Comparison of ENCODE assay signal across 15 cellular contexts in the genomic region with DNA sequence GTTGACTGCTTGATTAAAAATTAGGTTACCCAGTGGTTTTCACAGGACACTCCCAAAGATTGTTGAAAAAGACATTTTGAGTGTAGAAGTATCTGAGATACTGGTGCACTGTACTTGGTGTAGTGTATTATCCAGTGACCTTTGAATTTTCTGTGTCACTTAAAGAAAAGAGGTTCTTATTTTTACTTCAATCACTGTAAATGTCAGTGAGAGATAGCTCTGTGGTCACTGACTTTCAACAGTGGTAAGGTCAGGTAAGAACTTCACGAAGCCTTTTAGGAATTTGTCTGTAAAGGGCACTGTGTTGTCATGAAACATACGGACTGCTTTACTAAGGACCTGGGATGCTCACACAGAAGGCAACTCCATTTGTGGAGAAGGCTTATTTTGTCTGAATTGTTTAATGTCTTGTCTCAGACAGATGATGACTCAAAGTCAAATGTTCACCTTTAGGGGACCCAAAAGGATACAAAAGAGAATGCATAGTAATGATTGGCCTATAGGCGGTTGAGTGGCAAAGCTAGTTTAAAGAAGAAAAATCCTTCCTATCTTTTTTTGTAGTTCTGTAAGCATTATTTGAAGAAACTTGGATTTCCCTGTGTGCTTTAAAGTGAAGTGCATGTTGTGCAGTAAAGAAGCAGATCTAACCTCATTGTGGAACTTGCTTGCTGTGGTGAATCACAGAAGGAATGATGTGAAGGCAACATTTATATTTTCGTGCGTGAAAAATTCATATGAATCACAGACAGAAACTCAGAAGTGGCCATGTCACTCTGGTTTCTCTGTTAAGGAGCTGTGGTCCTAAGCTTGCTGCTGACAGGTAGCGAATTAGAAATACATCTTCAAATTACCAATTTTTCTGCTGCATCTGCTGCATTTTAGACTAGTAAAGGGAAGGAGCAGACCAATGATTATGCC. TPM values are rescaled to one million over a fixed set of nuclear protein-coding genes. Genes with fewer than 3 reads are reported as not detected.
DNase-seq lines count a peak whose midpoint lies in the region; ATAC-seq and TF ChIP-seq lines count a peak whose summit lies in the region.
"Had no signal": no experiment of that assay in that cellular context is flagged by ENCODE, and none has a peak within 500 bp of the region (broad histone marks: within the 10 kb centered on the region; RNA-seq: fewer than 3 reads in every experiment).

No MANE protein-coding gene starts in this region.

- DNase-seq in activated naive CD4-positive, alpha-beta T cell treated with anti-CD3 and anti-CD28 coated beads for 36 hours = no peak
- DNase-seq in activated naive CD4-positive, alpha-beta T cell treated with anti-CD3 and anti-CD28 coated beads, Interleukin-2, amount 10 ng/mL, durations not matched to agents 7 days and 5 days = no peak
- no peak for DNase-seq in T-cell
- DNase-seq in foreskin melanocyte = peak; percentile 11
- DNase-seq in stimulated activated naive CD8-positive, alpha-beta T cell treated with anti-CD3 and anti-CD28 coated beads, Interleukin-15, amount 100 ng/mL, for 72 hours = no peak
- no peak for DNase-seq in prostate gland (ENCODE audit: low spot score)
- DNase-seq in G401 (ENCODE audit: low spot score) = no peak
- DNase-seq: AML-193; DMS79 treated with DMSO at 0.1 percent for 48 hours; effector CD4-positive, alpha-beta T cell; MM.1S; NCI-H2081 treated with DMSO at 0.1 percent for 48 hours; NCI-H774; Right ventricle myocardium superior had no signal

- no peak overlapping the region for H3K27ac ChIP-seq in prostate gland

- H3K4me1 Mint-ChIP-seq in activated naive CD4-positive, alpha-beta T cell treated with anti-CD3 and anti-CD28 coated beads for 36 hours (ENCODE audit: low read depth) = peaks cover 76% of the 10 kb centered on the region
- H3K4me1 Mint-ChIP-seq in activated naive CD4-positive, alpha-beta T cell treated with anti-CD3 and anti-CD28 coated beads, Interleukin-2, amount 10 ng/mL, durations not matched to agents 7 days and 5 days = peaks cover 17% of the 10 kb centered on the region
- H3K4me1 Mint-ChIP-seq in T-cell = peaks cover 45 to 70% (median 61%) of the 10 kb centered on the region in 3 donors
- H3K4me1 Mint-ChIP-seq in stimulated activated naive CD8-positive, alpha-beta T cell treated with anti-CD3 and anti-CD28 coated beads, Interleukin-15, amount 100 ng/mL, for 72 hours = peaks cover 71% of the 10 kb centered on the region

- TF ChIP-seq POLR2A in prostate gland (IDR thresholded peaks at IDR 0.05) = no peak

- no peak for ATAC-seq in T-cell (replicated peaks in 1 of 4)
- ATAC-seq in stimulated activated naive CD8-positive, alpha-beta T cell treated with anti-CD3 and anti-CD28 coated beads, Interleukin-15, amount 100 ng/mL, for 72 hours = peak; percentile 71
- no peak for ATAC-seq in HG02852 (IDR thresholded peaks at IDR 0.05; ENCODE audit: unreplicated experiment)

- H3K27me3 ChIP-seq in prostate gland (replicated peaks; ENCODE audit: insufficient read depth) = no peaks in the 10 kb centered on the region

- no peak overlapping the region for H3K4me3 Mint-ChIP-seq in activated naive CD4-positive, alpha-beta T cell treated with anti-CD3 and anti-CD28 coated beads for 36 hours
- H3K4me3 Mint-ChIP-seq in activated naive CD4-positive, alpha-beta T cell treated with anti-CD3 and anti-CD28 coated beads, Interleukin-2, amount 10 ng/mL, durations not matched to agents 7 days and 5 days = no peak overlapping the region
- H3K4me3 Mint-ChIP-seq in T-cell = peak overlapping the region in 2 of 3 donors; percentile 0 to 32
- H3K4me3 Mint-ChIP-seq in stimulated activated naive CD8-positive, alpha-beta T cell treated with anti-CD3 and anti-CD28 coated beads, Interleukin-15, amount 100 ng/mL, for 72 hours = peak overlapping the region; percentile 25 to 62

- no peaks in the 10 kb centered on the region for H3K9me3 ChIP-seq in prostate gland

- H3K4me3 ChIP-seq in prostate gland = no peak overlapping the region

- H3K36me3 Mint-ChIP-seq in activated naive CD4-positive, alpha-beta T cell treated with anti-CD3 and anti-CD28 coated beads for 36 hours (ENCODE audit: low read depth) = peaks cover 9% of the 10 kb centered on the region
- H3K36me3 Mint-ChIP-seq in activated naive CD4-positive, alpha-beta T cell treated with anti-CD3 and anti-CD28 coated beads, Interleukin-2, amount 10 ng/mL, durations not matched to agents 7 days and 5 days = peaks cover 8% of the 10 kb centered on the region
- H3K36me3 Mint-ChIP-seq in T-cell = peaks cover 22% of the 10 kb centered on the region

- intact Hi-C loops in activated naive CD4-positive, alpha-beta T cell treated with anti-CD3 and anti-CD28 coated beads for 36 hours (cut with micrococcal nuclease) = loop anchor here (1.0 to 2.0 kb wide), 2 partner anchors 9 to 192 kb away; no protein-coding TSS in a partner anchor
- intact Hi-C loops in prostate gland (cut with DNase I) = no loop called here

- no peak for TF ChIP-seq CTCF in prostate gland (IDR thresholded peaks at IDR 0.05)

- peak overlapping the region; percentile 21 for H3K27ac Mint-ChIP-seq in activated naive CD4-positive, alpha-beta T cell treated with anti-CD3 and anti-CD28 coated beads for 36 hours
- H3K27ac Mint-ChIP-seq in activated naive CD4-positive, alpha-beta T cell treated with anti-CD3 and anti-CD28 coated beads, Interleukin-2, amount 10 ng/mL, durations not matched to agents 7 days and 5 days = no peak overlapping the region
- H3K27ac Mint-ChIP-seq in T-cell = peak overlapping the region in 1 of 2 donors; percentile 23
- H3K27ac Mint-ChIP-seq in stimulated activated naive CD8-positive, alpha-beta T cell treated with anti-CD3 and anti-CD28 coated beads, Interleukin-15, amount 100 ng/mL, for 72 hours = peak overlapping the region in 1 of 2 donors; percentile 21

- POLR2A ChIA-PET in T-cell (lab: Charles Lee) = interaction anchor here in 1 of 2 donors (0.6 kb wide), 1 partner anchor 23 kb away, joined by 3 read pairs; no protein-coding TSS in a partner anchor

- no peaks in the 10 kb centered on the region for H3K4me1 ChIP-seq in prostate gland (replicated peaks)

- H3K27me3 Mint-ChIP-seq in activated naive CD4-positive, alpha-beta T cell treated with anti-CD3 and anti-CD28 coated beads for 36 hours (ENCODE audit: low read depth) = no peaks in the 10 kb centered on the region
- no peaks in the 10 kb centered on the region for H3K27me3 Mint-ChIP-seq in activated naive CD4-positive, alpha-beta T cell treated with anti-CD3 and anti-CD28 coated beads, Interleukin-2, amount 10 ng/mL, durations not matched to agents 7 days and 5 days
- no peaks in the 10 kb centered on the region for H3K27me3 Mint-ChIP-seq in T-cell
- no peaks in the 10 kb centered on the region for H3K27me3 Mint-ChIP-seq in stimulated activated naive CD8-positive, alpha-beta T cell treated with anti-CD3 and anti-CD28 coated beads, Interleukin-15, amount 100 ng/mL, for 72 hours

- H3K9me3 Mint-ChIP-seq in activated naive CD4-positive, alpha-beta T cell treated with anti-CD3 and anti-CD28 coated beads for 36 hours = peaks cover 7% of the 10 kb centered on the region
- H3K9me3 Mint-ChIP-seq in activated naive CD4-positive, alpha-beta T cell treated with anti-CD3 and anti-CD28 coated beads, Interleukin-2, amount 10 ng/mL, durations not matched to agents 7 days and 5 days = peaks cover 10% of the 10 kb centered on the region
- peaks cover 6 to 9% (median 6%) of the 10 kb centered on the region in 3 donors for H3K9me3 Mint-ChIP-seq in T-cell
- H3K9me3 Mint-ChIP-seq in stimulated activated naive CD8-positive, alpha-beta T cell treated with anti-CD3 and anti-CD28 coated beads, Interleukin-15, amount 100 ng/mL, for 72 hours = peaks cover 5 to 9% of the 10 kb centered on the region in 2 donors

- 78% methylated on average over 6 of the region's 6 CpGs for WGBS in prostate gland

- in situ Hi-C loops in G401 (cut with HindIII; ENCODE audit: low sequenced_read_pairs) = no loop called here

- CTCF ChIA-PET in activated naive CD4-positive, alpha-beta T cell treated with anti-CD3 and anti-CD28 coated beads for 36 hours (lab: Charles Lee) = interaction anchor here (0.8 to 1.9 kb wide), 6 partner anchors 8 to 627 kb away, joined by 3 to 6 read pairs (median 3); no protein-coding TSS in a partner anchor
- CTCF ChIA-PET in activated naive CD4-positive, alpha-beta T cell treated with anti-CD3 and anti-CD28 coated beads, Interleukin-2, amount 10 ng/mL, durations not matched to agents 7 days and 5 days (lab: Charles Lee) = interaction anchor here (1.0 to 1.1 kb wide), 2 partner anchors 8 to 15 kb away, joined by 3 read pairs; no protein-coding TSS in a partner anchor
- CTCF ChIA-PET in T-cell (lab: Charles Lee) = interaction anchor here in 1 of 2 donors (0.5 to 0.6 kb wide), 2 partner anchors 117 to 444 kb away, joined by 3 read pairs; no protein-coding TSS in a partner anchor

- no peaks in the 10 kb centered on the region for H3K36me3 ChIP-seq in prostate gland

RNA-seq across cellular contexts. Expression of gene ZFAND3, which starts 47.3 kb away (rescaled TPM):
- 10 to 100 TPM; 33.6 to 35.3 TPM for total RNA-seq in activated naive CD4-positive, alpha-beta T cell treated with anti-CD3 and anti-CD28 coated beads for 36 hours
- total RNA-seq in T-cell = 10 to 100 TPM; 35.6 to 59.3 (median 36.4) TPM
- total RNA-seq in prostate gland = 10 to 100 TPM; 43.5 to 89.1 TPM
- 34.7 and 36.2 TPM in 2 replicates for total RNA-seq in G401 (2014; rRNA removed; shearing (Covaris generic))

Comparison
In these comparisons a context has a peak if more than half of its experiments do, and no peak if none do; other contexts are left out.
1. H3K4me3 Mint-ChIP-seq: peak in T-cell (2 of 3) and stimulated activated naive CD8-positive, alpha-beta T cell treated with anti-CD3 and anti-CD28 coated beads, Interleukin-15, amount 100 ng/mL, for 72 hours (2 of 2); none in activated naive CD4-positive, alpha-beta T cell treated with anti-CD3 and anti-CD28 coated beads for 36 hours (single experiment) and activated naive CD4-positive, alpha-beta T cell treated with anti-CD3 and anti-CD28 coated beads, Interleukin-2, amount 10 ng/mL, durations not matched to agents 7 days and 5 days (single experiment).